Comparison of ENCODE assay signal across 1 cellular context in the genomic region with DNA sequence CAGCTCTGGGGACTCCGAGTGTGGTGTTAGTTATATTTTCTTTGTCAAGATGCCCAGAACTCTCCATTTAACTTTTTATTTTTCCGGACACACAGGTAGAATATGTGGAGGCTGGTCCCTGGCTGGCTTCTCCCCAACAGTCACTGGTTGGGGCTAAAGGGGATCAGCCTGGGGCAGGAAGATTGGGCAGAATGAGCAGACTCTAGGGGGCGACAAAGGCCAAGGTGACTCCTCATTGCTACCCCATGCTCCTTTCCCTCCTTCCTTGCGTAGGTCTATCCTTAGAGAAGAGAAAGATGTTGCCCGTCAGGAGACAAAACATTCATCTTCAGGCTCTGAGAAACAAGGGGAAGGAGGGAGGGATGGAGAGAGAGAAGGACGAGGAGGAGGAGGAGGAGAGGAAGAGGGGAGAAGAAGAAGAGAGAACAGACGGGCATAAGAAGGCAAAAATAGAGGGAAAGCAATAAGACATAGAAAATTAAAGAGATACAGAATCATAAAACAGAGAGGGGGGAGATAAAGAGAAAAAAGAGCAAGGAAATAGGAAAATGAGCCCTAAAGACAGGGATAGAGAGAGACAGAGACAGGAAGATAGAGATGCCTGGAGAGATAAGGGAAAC.
TF ChIP-seq lines count a peak whose summit lies in the region.

No MANE protein-coding gene starts in this region.

TF ChIP-seq in GM23338, 12 proteins besides CTCF, POLR2A, EP300 and RAD21 (continued from another document):
- TF ChIP-seq JUNB (IDR thresholded peaks at IDR 0.05; ENCODE audit: unreplicated experiment), result no peak
- no peak for TF ChIP-seq CREB1 (CRISPR knock-in tag; IDR thresholded peaks at IDR 0.05; ENCODE audit: low read depth)
- TF ChIP-seq POLR2AphosphoS5 (IDR thresholded peaks at IDR 0.05; ENCODE audit: low read depth), result no peak
